Comparison of ENCODE assay signal across 27 cellular contexts in genomic region chr2:19031642-19032041, GRCh38.
"Had no signal": no experiment of that assay in that cellular context is flagged by ENCODE, and none has a peak within 500 bp of the region (broad histone marks: within the 10 kb centered on the region; RNA-seq: fewer than 3 reads in every experiment).

No MANE protein-coding gene starts in this region.

- H3K4me3 ChIP-seq: body of pancreas, coronary artery, dorsolateral prefrontal cortex, left lung, lower lobe of right lung, neural progenitor cell, stomach, thyroid gland, upper lobe of right lung had no signal

- H3K27me3 ChIP-seq: body of pancreas, dorsolateral prefrontal cortex, foreskin keratinocyte, left lung, neural progenitor cell, stomach, thyroid gland, upper lobe of right lung had no signal

- H3K9ac ChIP-seq: neural progenitor cell had no signal

- H3K27me3 Mint-ChIP-seq: activated CD4-positive, alpha-beta T cell treated with anti-CD3 and anti-CD28 coated beads for 36 hours; activated CD8-positive, alpha-beta memory T cell treated with anti-CD3 and anti-CD28 coated beads, Interleukin-2, amount 10 ng/mL, durations not matched to agents 7 days and 5 days; activated naive CD8-positive, alpha-beta T cell; stimulated activated naive B cell treated with anti-CD40 and anti-IgM and Interleukin-4, amounts not matched to agents 10 μg/mL and 1 μg/mL and 100 μg/mL, for 72 hours had no signal

- H2AFZ ChIP-seq: neural progenitor cell had no signal

- H3K4me2 ChIP-seq: neural progenitor cell had no signal

- H3K27ac Mint-ChIP-seq: activated CD4-positive, alpha-beta T cell treated with anti-CD3 and anti-CD28 coated beads for 36 hours; activated CD8-positive, alpha-beta memory T cell treated with anti-CD3 and anti-CD28 coated beads, Interleukin-2, amount 10 ng/mL, durations not matched to agents 7 days and 5 days; activated CD8-positive, alpha-beta T cell treated with anti-CD3 and anti-CD28 coated beads, Interleukin-2, amount 10 ng/mL, durations not matched to agents 7 days and 5 days; activated naive CD8-positive, alpha-beta T cell; activated T-helper 2 cell treated with anti-CD3 and anti-CD28 coated beads, Interferon-gamma antibody, Interleukin-2, Interleukin-4, amounts not matched to agents 10 μg/mL and 5 μg/mL and 100 μg/mL, durations not matched to agents 14 hours and 24 hours and 36 hours; natural killer cell; neural progenitor cell; stimulated activated naive B cell treated with anti-CD40 and anti-IgM and Interleukin-4, amounts not matched to agents 10 μg/mL and 1 μg/mL and 100 μg/mL, for 72 hours; T-helper 2 cell treated with Interferon-gamma antibody and Interleukin-4, amounts not matched to agents 5 μg/mL and 100 μg/mL, for 36 hours had no signal

- DNase-seq: activated CD4-positive, alpha-beta T cell treated with anti-CD3 and anti-CD28 coated beads for 36 hours; activated CD4-positive, CD25-positive, alpha-beta regulatory T cell; activated CD8-positive, alpha-beta memory T cell treated with anti-CD3 and anti-CD28 coated beads, Interleukin-2, amount 10 ng/mL, durations not matched to agents 7 days and 5 days; activated CD8-positive, alpha-beta T cell treated with anti-CD3 and anti-CD28 coated beads, Interleukin-2, amount 10 ng/mL, durations not matched to agents 7 days and 5 days; activated T-cell treated with anti-CD3 and anti-CD28 coated beads, Interleukin-2, amount 50 U/mL, for 48 hours; anterior cingulate cortex; body of pancreas; dorsolateral prefrontal cortex; effector memory CD4-positive, alpha-beta T cell; left lung; lower lobe of right lung; mesendoderm; natural killer cell; occipital lobe; right cardiac atrium; stimulated activated CD4-positive, alpha-beta T cell treated with anti-CD3 and anti-CD28 coated beads, Interleukin-15, amount 100 ng/mL, for 24 hours; stimulated activated CD4-positive, alpha-beta T cell treated with anti-CD3 and anti-CD28 coated beads, Interleukin-2, amount 100 ng/mL, for 24 hours; stimulated activated naive B cell treated with anti-CD40 and anti-IgM and Interleukin-4, amounts not matched to agents 10 μg/mL and 1 μg/mL and 100 μg/mL, for 72 hours; stomach; thyroid gland; upper lobe of right lung had no signal

- H3K9me3 ChIP-seq: body of pancreas, left lung, lower lobe of right lung, stomach, thyroid gland, upper lobe of right lung had no signal

- H3K36me3 Mint-ChIP-seq: activated CD8-positive, alpha-beta memory T cell treated with anti-CD3 and anti-CD28 coated beads, Interleukin-2, amount 10 ng/mL, durations not matched to agents 7 days and 5 days; neural progenitor cell; stimulated activated naive B cell treated with anti-CD40 and anti-IgM and Interleukin-4, amounts not matched to agents 10 μg/mL and 1 μg/mL and 100 μg/mL, for 72 hours had no signal

- H3K4me1 ChIP-seq: left lung, lower lobe of right lung, thyroid gland, upper lobe of right lung had no signal

- ATAC-seq: activated CD4-positive, alpha-beta T cell treated with anti-CD3 and anti-CD28 coated beads for 36 hours; activated CD8-positive, alpha-beta memory T cell treated with anti-CD3 and anti-CD28 coated beads, Interleukin-2, amount 10 ng/mL, durations not matched to agents 7 days and 5 days; activated CD8-positive, alpha-beta T cell treated with anti-CD3 and anti-CD28 coated beads, Interleukin-2, amount 10 ng/mL, durations not matched to agents 7 days and 5 days; body of pancreas; foreskin keratinocyte; left lung; lower lobe of right lung; natural killer cell; right cardiac atrium; stimulated activated naive B cell treated with anti-CD40 and anti-IgM and Interleukin-4, amounts not matched to agents 10 μg/mL and 1 μg/mL and 100 μg/mL, for 72 hours; upper lobe of right lung had no signal

- H3K36me3 ChIP-seq: left lung, lower lobe of right lung, neural progenitor cell, stomach, thyroid gland, upper lobe of right lung had no signal

- H3K4me3 Mint-ChIP-seq: activated CD4-positive, alpha-beta T cell treated with anti-CD3 and anti-CD28 coated beads for 36 hours; activated CD8-positive, alpha-beta memory T cell treated with anti-CD3 and anti-CD28 coated beads, Interleukin-2, amount 10 ng/mL, durations not matched to agents 7 days and 5 days; activated CD8-positive, alpha-beta T cell treated with anti-CD3 and anti-CD28 coated beads, Interleukin-2, amount 10 ng/mL, durations not matched to agents 7 days and 5 days; activated naive CD8-positive, alpha-beta T cell; natural killer cell; neural progenitor cell; stimulated activated naive B cell treated with anti-CD40 and anti-IgM and Interleukin-4, amounts not matched to agents 10 μg/mL and 1 μg/mL and 100 μg/mL, for 72 hours; T-helper 2 cell treated with Interferon-gamma antibody and Interleukin-4, amounts not matched to agents 5 μg/mL and 100 μg/mL, for 36 hours had no signal

- H3K4me1 Mint-ChIP-seq: activated CD4-positive, alpha-beta T cell treated with anti-CD3 and anti-CD28 coated beads for 36 hours; activated CD8-positive, alpha-beta memory T cell treated with anti-CD3 and anti-CD28 coated beads, Interleukin-2, amount 10 ng/mL, durations not matched to agents 7 days and 5 days; natural killer cell; stimulated activated naive B cell treated with anti-CD40 and anti-IgM and Interleukin-4, amounts not matched to agents 10 μg/mL and 1 μg/mL and 100 μg/mL, for 72 hours had no signal

- H3K27ac ChIP-seq: body of pancreas, coronary artery, dorsolateral prefrontal cortex, foreskin keratinocyte, left lung, lower lobe of right lung, neural progenitor cell, stomach, thyroid gland, upper lobe of right lung had no signal

- H3K9me3 Mint-ChIP-seq: activated T-helper 2 cell treated with anti-CD3 and anti-CD28 coated beads, Interferon-gamma antibody, Interleukin-2, Interleukin-4, amounts not matched to agents 10 μg/mL and 5 μg/mL and 100 μg/mL, durations not matched to agents 14 hours and 24 hours and 36 hours; neural progenitor cell; stimulated activated naive B cell treated with anti-CD40 and anti-IgM and Interleukin-4, amounts not matched to agents 10 μg/mL and 1 μg/mL and 100 μg/mL, for 72 hours; T-helper 2 cell treated with Interferon-gamma antibody and Interleukin-4, amounts not matched to agents 5 μg/mL and 100 μg/mL, for 36 hours had no signal
